Comparison of ENCODE assay signal across 23 cellular contexts in genomic region chr4:148091896-148092295, GRCh38.
"Had no signal": no experiment of that assay in that cellular context is flagged by ENCODE, and none has a peak within 500 bp of the region (broad histone marks: within the 10 kb centered on the region; RNA-seq: fewer than 3 reads in every experiment).

No MANE protein-coding gene starts in this region.

- H3K4me3 ChIP-seq: adrenal gland, SJSA1 had no signal

- ATAC-seq: activated CD8-positive, alpha-beta T cell treated with anti-CD3 and anti-CD28 coated beads, Interleukin-2, amount 10 ng/mL, durations not matched to agents 7 days and 5 days; PC-3 had no signal

- H3K36me3 ChIP-seq: adrenal gland, SJSA1 had no signal

- DNase-seq: activated CD4-positive, alpha-beta T cell treated with anti-CD3 and anti-CD28 coated beads for 48 hours; activated CD4-positive, alpha-beta T cell treated with anti-CD3 and anti-CD28 coated beads, Interleukin-2, amount 50 U/mL, for 4 hours; activated CD4-positive, CD25-positive, alpha-beta regulatory T cell treated with anti-CD3 and anti-CD28 coated beads, Interleukin-2, amount 50 U/mL, for 72 hours; activated CD8-positive, alpha-beta memory T cell treated with anti-CD3 and anti-CD28 coated beads, Interleukin-2, amount 50 U/mL, for 48 hours; activated CD8-positive, alpha-beta T cell treated with anti-CD3 and anti-CD28 coated beads, Interleukin-2, amount 10 ng/mL, durations not matched to agents 7 days and 5 days; activated naive CD4-positive, alpha-beta T cell treated with anti-CD3 and anti-CD28 coated beads, Interleukin-2, amount 50 U/mL, for 16 hours; activated naive CD8-positive, alpha-beta T cell treated with anti-CD3 and anti-CD28 coated beads, Interleukin-2, amount 10 ng/mL, durations not matched to agents 7 days and 5 days; activated T-cell treated with anti-CD3 and anti-CD28 coated beads, Interleukin-2, amount 50 U/mL, for 1 hour; adrenal gland; anterior cingulate cortex; caudate nucleus; Karpas-422; NCI-H1048; NCI-H146; NCI-H187 treated with DMSO at 0.1 percent for 48 hours; NCI-H2171 treated with DMSO at 0.1 percent for 48 hours; NCI-H226; NCI-H510A; NCI-H69; PC-3; SHP77 had no signal

- H3K9me3 ChIP-seq: adrenal gland, SJSA1 had no signal

- H3K27ac ChIP-seq: adrenal gland, SJSA1 had no signal

- H3K27me3 ChIP-seq: adrenal gland, SJSA1 had no signal

- H3K4me1 ChIP-seq: adrenal gland, SJSA1 had no signal

- FAIRE-seq: RCC 7860 had no signal
